In genomic region chr7:24438232-24438631, GRCh38 we compare ENCODE assay signal across 30 cellular contexts.
"Had no signal": no experiment of that assay in that cellular context is flagged by ENCODE, and none has a peak within 500 bp of the region (broad histone marks: within the 10 kb centered on the region; RNA-seq: fewer than 3 reads in every experiment).

No MANE protein-coding gene starts in this region.

- H3K36me3 ChIP-seq: adrenal gland, brain microvascular endothelial cell, breast epithelium had no signal

- ATAC-seq: activated CD8-positive, alpha-beta T cell treated with anti-CD3 and anti-CD28 coated beads for 36 hours; activated naive CD4-positive, alpha-beta T cell treated with anti-CD3 and anti-CD28 coated beads, Interleukin-2, amount 50 U/mL, for 72 hours; activated T-cell treated with anti-CD3 and anti-CD28 coated beads, Interleukin-2, amount 50 U/mL, for 4 hours; activated T-cell treated with anti-CD3 and anti-CD28 coated beads, Interleukin-2, amount 50 U/mL, for 72 hours; activated T-helper 17 cell treated with anti-CD3 and anti-CD28 coated beads, Interleukin-2, amount 50 U/mL, for 72 hours; body of pancreas had no signal

- H3K4me1 ChIP-seq: adrenal gland, body of pancreas, breast epithelium had no signal

- H3K27ac ChIP-seq: adrenal gland, body of pancreas, brain microvascular endothelial cell, breast epithelium, VCaP had no signal

- H3K9me3 ChIP-seq: adrenal gland, body of pancreas, breast epithelium had no signal

- H3K4me3 ChIP-seq: adrenal gland, body of pancreas, breast epithelium had no signal

- DNase-seq: activated B cell treated with CpG ODN at 0.5 μM for 24 hours; activated CD4-positive, alpha-beta memory T cell treated with anti-CD3 and anti-CD28 coated beads for 36 hours; activated CD4-positive, alpha-beta T cell treated with anti-CD3 and anti-CD28 coated beads for 4 hours; activated CD4-positive, alpha-beta T cell treated with anti-CD3 and anti-CD28 coated beads, Interleukin-2, amount 10 ng/mL, durations not matched to agents 24 days and 14 days; activated CD4-positive, alpha-beta T cell treated with anti-CD3 and anti-CD28 coated beads, Interleukin-2, amount 50 U/mL, for 1 hour; activated CD4-positive, alpha-beta T cell treated with anti-CD3 and anti-CD28 coated beads, Interleukin-2, amount 50 U/mL, for 4 hours; activated CD4-positive, CD25-positive, alpha-beta regulatory T cell treated with anti-CD3 and anti-CD28 coated beads, Interleukin-2, amount 50 U/mL, for 72 hours; activated CD8-positive, alpha-beta memory T cell treated with anti-CD3 and anti-CD28 coated beads, Interleukin-2, amount 50 U/mL, for 4 hours; activated CD8-positive, alpha-beta T cell treated with anti-CD3 and anti-CD28 coated beads for 36 hours; activated effector memory CD4-positive, alpha-beta T cell treated with anti-CD3 and anti-CD28 coated beads, Interleukin-2, amount 50 U/mL, for 16 hours; activated gamma-delta T cell treated with Interleukin-2 at 50 U/mL for 16 hours; activated naive CD4-positive, alpha-beta T cell; activated naive CD4-positive, alpha-beta T cell treated with anti-CD3 and anti-CD28 coated beads for 36 hours; activated naive CD4-positive, alpha-beta T cell treated with anti-CD3 and anti-CD28 coated beads, Interleukin-2, amount 50 U/mL, for 16 hours; activated naive CD8-positive, alpha-beta T cell treated with anti-CD3 and anti-CD28 coated beads for 36 hours; activated T-cell treated with anti-CD3 and anti-CD28 coated beads for 4 hours; activated T-cell treated with anti-CD3 and anti-CD28 coated beads, Interleukin-2, amount 50 U/mL, for 1 hour; activated T-cell treated with anti-CD3 and anti-CD28 coated beads, Interleukin-2, amount 50 U/mL, for 4 hours; activated T-cell treated with anti-CD3 and anti-CD28 coated beads, Interleukin-2, amount 50 U/mL, for 72 hours; adrenal gland; amniotic stem cell; aorta; body of pancreas; brain microvascular endothelial cell; central memory CD4-positive, alpha-beta T cell; T-helper 9 cell had no signal

- H3K27me3 ChIP-seq: adrenal gland, body of pancreas, brain microvascular endothelial cell, breast epithelium had no signal
